ENCODE assay signal across 10 cellular contexts in the genomic region with DNA sequence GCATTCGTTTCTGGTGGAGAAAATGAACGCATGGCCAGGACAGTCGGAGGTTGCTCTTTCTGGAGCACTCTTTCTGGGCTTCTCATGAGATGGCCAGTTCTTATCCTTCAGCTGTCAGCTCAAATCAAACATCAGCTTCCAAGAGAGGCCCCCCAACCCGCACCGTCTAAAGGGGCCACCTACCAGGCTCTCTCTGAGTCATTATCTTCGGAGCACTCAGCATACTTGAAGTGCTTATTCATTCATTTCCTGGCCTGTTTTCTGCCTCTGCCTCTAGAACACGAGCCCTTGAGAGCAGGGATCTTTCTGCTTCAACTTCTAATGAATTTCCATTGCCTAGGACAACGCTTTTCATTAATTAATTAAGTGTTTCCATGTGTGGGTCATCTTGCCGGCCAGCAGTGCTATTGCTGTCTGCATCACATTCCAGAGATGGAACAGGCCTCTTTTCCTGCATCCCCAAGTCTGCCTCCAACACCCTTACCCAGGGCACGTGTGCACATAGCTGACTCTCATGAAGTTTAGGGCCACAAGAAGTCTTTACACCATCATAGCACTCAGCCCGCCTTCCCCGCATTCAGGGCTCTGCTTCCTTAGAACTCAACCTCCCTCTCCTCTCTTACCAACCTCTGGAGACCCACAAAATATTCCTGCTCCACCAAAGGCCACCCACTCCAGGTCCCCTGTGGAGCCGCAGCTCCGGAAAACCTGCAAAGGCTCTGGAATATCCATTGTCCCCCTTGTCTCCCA. TPM values are rescaled to one million over a fixed set of nuclear protein-coding genes. Genes with fewer than 3 reads are reported as not detected.
DNase-seq lines count a peak whose midpoint lies in the region; ATAC-seq and TF ChIP-seq lines count a peak whose summit lies in the region.
"Had no signal": no experiment of that assay in that cellular context is flagged by ENCODE, and none has a peak within 500 bp of the region (broad histone marks: within the 10 kb centered on the region; RNA-seq: fewer than 3 reads in every experiment).

No MANE protein-coding gene starts in this region.

- H3K4me1 Mint-ChIP-seq in natural killer cell treated with Interleukin-12 subunit alpha and Interleukin-12 subunit beta and Interleukin-15 and Interleukin-18, amount 100 ng/mL, for 72 hours (ENCODE audit: low read depth in 2 of 2), result no peaks in the 10 kb centered on the region
- peaks cover 18 to 42% of the 10 kb centered on the region in 2 donors for H3K4me1 Mint-ChIP-seq in stimulated activated naive B cell treated with anti-CD40 and anti-IgM and Interleukin-4, amounts not matched to agents 10 μg/mL and 1 μg/mL and 100 μg/mL, for 72 hours
- no peaks in the 10 kb centered on the region for H3K4me1 Mint-ChIP-seq in activated CD4-positive, alpha-beta memory T cell treated with anti-CD3 and anti-CD28 coated beads, Interleukin-2, amount 10 ng/mL, durations not matched to agents 7 days and 5 days

- no peaks in the 10 kb centered on the region for H3K79me2 ChIP-seq in fibroblast of lung (ENCODE audit: control insufficient read depth, insufficient read depth, low read length)

- peaks cover 30% of the 10 kb centered on the region for H3K4me1 ChIP-seq in fibroblast of lung (ENCODE audit: control insufficient read depth, extremely low read depth, insufficient read depth, low read length)
- H3K4me1 ChIP-seq in prostate gland (replicated peaks), result no peaks in the 10 kb centered on the region

- no peaks in the 10 kb centered on the region for H3K27me3 ChIP-seq in fibroblast of lung (ENCODE audit: control insufficient read depth, insufficient read depth, low read length)
- no peaks in the 10 kb centered on the region for H3K27me3 ChIP-seq in prostate gland (replicated peaks; ENCODE audit: insufficient read depth)

- H3K9me3 ChIP-seq in fibroblast of lung (ENCODE audit: control insufficient read depth, insufficient read depth, low read depth, low read length), result no peaks in the 10 kb centered on the region
- no peaks in the 10 kb centered on the region for H3K9me3 ChIP-seq in prostate gland

- no peak overlapping the region for H3K4me3 Mint-ChIP-seq in natural killer cell treated with Interleukin-12 subunit alpha and Interleukin-12 subunit beta and Interleukin-15 and Interleukin-18, amount 100 ng/mL, for 72 hours
- no peak overlapping the region for H3K4me3 Mint-ChIP-seq in stimulated activated naive B cell treated with anti-CD40 and anti-IgM and Interleukin-4, amounts not matched to agents 10 μg/mL and 1 μg/mL and 100 μg/mL, for 72 hours
- no peak overlapping the region for H3K4me3 Mint-ChIP-seq in activated CD4-positive, alpha-beta memory T cell treated with anti-CD3 and anti-CD28 coated beads, Interleukin-2, amount 10 ng/mL, durations not matched to agents 7 days and 5 days
- H3K4me3 Mint-ChIP-seq: stimulated activated naive CD8-positive, alpha-beta T cell treated with anti-CD3 and anti-CD28 coated beads, Interleukin-15, Interleukin-2, amounts not matched to agents 100 ng/mL and 50 ng/mL, for 24 hours had no signal

- H3K27me3 Mint-ChIP-seq in natural killer cell treated with Interleukin-12 subunit alpha and Interleukin-12 subunit beta and Interleukin-15 and Interleukin-18, amount 100 ng/mL, for 72 hours, result peaks cover 39 to 42% of the 10 kb centered on the region in 2 donors
- peaks cover 52 to 53% of the 10 kb centered on the region in 2 donors for H3K27me3 Mint-ChIP-seq in stimulated activated naive B cell treated with anti-CD40 and anti-IgM and Interleukin-4, amounts not matched to agents 10 μg/mL and 1 μg/mL and 100 μg/mL, for 72 hours
- peaks cover 66% of the 10 kb centered on the region for H3K27me3 Mint-ChIP-seq in activated CD4-positive, alpha-beta memory T cell treated with anti-CD3 and anti-CD28 coated beads, Interleukin-2, amount 10 ng/mL, durations not matched to agents 7 days and 5 days

- H3K9ac ChIP-seq in fibroblast of lung (ENCODE audit: insufficient read depth, low read length), result no peak overlapping the region

- H3K27ac Mint-ChIP-seq in natural killer cell treated with Interleukin-12 subunit alpha and Interleukin-12 subunit beta and Interleukin-15 and Interleukin-18, amount 100 ng/mL, for 72 hours, result no peak overlapping the region
- no peak overlapping the region for H3K27ac Mint-ChIP-seq in stimulated activated naive B cell treated with anti-CD40 and anti-IgM and Interleukin-4, amounts not matched to agents 10 μg/mL and 1 μg/mL and 100 μg/mL, for 72 hours
- no peak overlapping the region for H3K27ac Mint-ChIP-seq in activated CD4-positive, alpha-beta memory T cell treated with anti-CD3 and anti-CD28 coated beads, Interleukin-2, amount 10 ng/mL, durations not matched to agents 7 days and 5 days
- H3K27ac Mint-ChIP-seq: stimulated activated naive CD8-positive, alpha-beta T cell treated with anti-CD3 and anti-CD28 coated beads, Interleukin-15, Interleukin-2, amounts not matched to agents 100 ng/mL and 50 ng/mL, for 24 hours had no signal

- TF ChIP-seq CTCF in fibroblast of lung (conservative IDR thresholded peaks at IDR 0.05 in 1 of 2, IDR thresholded peaks at IDR 0.05 in 1 of 2; ENCODE audit: low read depth in 1 of 2, low read length in 2 of 2), result no peak
- no peak for TF ChIP-seq CTCF in prostate gland (IDR thresholded peaks at IDR 0.05)

- no peak overlapping the region for H2AFZ ChIP-seq in fibroblast of lung (ENCODE audit: low read length)

- H3K4me2 ChIP-seq in fibroblast of lung (ENCODE audit: extremely low read depth, insufficient read depth, low read length), result peak overlapping the region; percentile 21

- no peak overlapping the region for H3K4me3 ChIP-seq in fibroblast of lung (replicated peaks in 1 of 4; ENCODE audit: control extremely low read depth in 1 of 4, insufficient read depth in 1 of 4, low read depth in 3 of 4, low read length in 4 of 4)
- no peak overlapping the region for H3K4me3 ChIP-seq in prostate gland

- no peaks in the 10 kb centered on the region for H3K9me3 Mint-ChIP-seq in natural killer cell treated with Interleukin-12 subunit alpha and Interleukin-12 subunit beta and Interleukin-15 and Interleukin-18, amount 100 ng/mL, for 72 hours
- no peaks in the 10 kb centered on the region for H3K9me3 Mint-ChIP-seq in stimulated activated naive B cell treated with anti-CD40 and anti-IgM and Interleukin-4, amounts not matched to agents 10 μg/mL and 1 μg/mL and 100 μg/mL, for 72 hours
- H3K9me3 Mint-ChIP-seq in activated CD4-positive, alpha-beta memory T cell treated with anti-CD3 and anti-CD28 coated beads, Interleukin-2, amount 10 ng/mL, durations not matched to agents 7 days and 5 days, result no peaks in the 10 kb centered on the region
- H3K9me3 Mint-ChIP-seq: stimulated activated naive CD8-positive, alpha-beta T cell treated with anti-CD3 and anti-CD28 coated beads, Interleukin-15, Interleukin-2, amounts not matched to agents 100 ng/mL and 50 ng/mL, for 24 hours had no signal

- 67% methylated on average over 14 of the region's 14 CpGs for whole genome bisulfite sequencing in prostate gland

- H3K36me3 Mint-ChIP-seq in natural killer cell treated with Interleukin-12 subunit alpha and Interleukin-12 subunit beta and Interleukin-15 and Interleukin-18, amount 100 ng/mL, for 72 hours, result no peaks in the 10 kb centered on the region
- no peaks in the 10 kb centered on the region for H3K36me3 Mint-ChIP-seq in stimulated activated naive B cell treated with anti-CD40 and anti-IgM and Interleukin-4, amounts not matched to agents 10 μg/mL and 1 μg/mL and 100 μg/mL, for 72 hours
- H3K36me3 Mint-ChIP-seq in activated CD4-positive, alpha-beta memory T cell treated with anti-CD3 and anti-CD28 coated beads, Interleukin-2, amount 10 ng/mL, durations not matched to agents 7 days and 5 days (ENCODE audit: low read depth), result no peaks in the 10 kb centered on the region

- H4K20me1 ChIP-seq in fibroblast of lung (ENCODE audit: control insufficient read depth, extremely low read depth, insufficient read depth, low read length), result no peaks in the 10 kb centered on the region

- intact Hi-C loops in prostate gland (cut with DNase I), result no loop called here

- TF ChIP-seq POLR2A in prostate gland (IDR thresholded peaks at IDR 0.05), result no peak

- H3K36me3 ChIP-seq in fibroblast of lung (ENCODE audit: control insufficient read depth, insufficient read depth, low read length) (no peaks in the 10 kb centered on the region), prostate gland (no peaks in the 10 kb centered on the region)

- no peak for ATAC-seq in natural killer cell treated with Interleukin-12 subunit alpha and Interleukin-12 subunit beta and Interleukin-15 and Interleukin-18, amount 100 ng/mL, for 72 hours
- no peak for ATAC-seq in stimulated activated naive B cell treated with anti-CD40 and anti-IgM and Interleukin-4, amounts not matched to agents 10 μg/mL and 1 μg/mL and 100 μg/mL, for 72 hours (replicated peaks)

- peak; percentile 80 for DNase-seq in GM03348 (ENCODE audit: low spot score)
- DNase-seq in RPMI7951 (ENCODE audit: low read depth), result peak; percentile 79
- peak; percentile 87 to 97 for DNase-seq in fibroblast of lung (ENCODE audit: low read depth in 2 of 2)
- no peak for DNase-seq in prostate gland (ENCODE audit: low spot score)
- DNase-seq in natural killer cell treated with Interleukin-12 subunit alpha and Interleukin-12 subunit beta and Interleukin-15 and Interleukin-18, amount 100 ng/mL, for 72 hours (ENCODE audit: low spot score), result no peak
- no peak for DNase-seq in COLO668 (lab: John Stamatoyannopoulos, UW; ENCODE audit: unreplicated experiment)
- DNase-seq in stimulated activated naive B cell treated with anti-CD40 and anti-IgM and Interleukin-4, amounts not matched to agents 10 μg/mL and 1 μg/mL and 100 μg/mL, for 72 hours, result no peak
- DNase-seq in activated CD4-positive, alpha-beta memory T cell treated with anti-CD3 and anti-CD28 coated beads, Interleukin-2, amount 10 ng/mL, durations not matched to agents 7 days and 5 days, result no peak
- DNase-seq: OCI-M1 had no signal

- CTCF ChIA-PET in activated CD4-positive, alpha-beta memory T cell treated with anti-CD3 and anti-CD28 coated beads, Interleukin-2, amount 10 ng/mL, durations not matched to agents 7 days and 5 days (lab: Charles Lee), result interaction anchor here (1.8 kb wide), 2 partner anchors 8 to 101 kb away, joined by 5 to 11 read pairs; no protein-coding TSS in a partner anchor

- POLR2A ChIA-PET in activated CD4-positive, alpha-beta memory T cell treated with anti-CD3 and anti-CD28 coated beads, Interleukin-2, amount 10 ng/mL, durations not matched to agents 7 days and 5 days (lab: Charles Lee), result no interaction called here

- H3K27ac ChIP-seq in fibroblast of lung (ENCODE audit: insufficient read depth, low read length) (peak overlapping the region; percentile 70), prostate gland (peak overlapping the region; percentile 21 to 58)

RNA-seq across cellular contexts. Expression of a gene that starts 52.1 kb away (rescaled TPM):
- total RNA-seq in RPMI7951 (2014; rRNA removed; shearing (Covaris generic)), result 70.7 and 82.5 TPM in 2 replicates
- total RNA-seq in fibroblast of lung (under 0.01 TPM in 2 replicates), prostate gland (10 to 100 TPM; 14.9 to 39.1 TPM)
- polyA plus RNA-seq in fibroblast of lung, result 0.25 and 0.32 TPM in 2 replicates
- 0.06 and 0.19 TPM in 2 replicates for polyA plus RNA-seq in fibroblast of lung (2012)
- 0.70 and 3.4 TPM in 2 replicates for polyA minus RNA-seq in fibroblast of lung (ENCODE audit: low replicate concordance)
- total RNA-seq in natural killer cell treated with Interleukin-12 subunit alpha and Interleukin-12 subunit beta and Interleukin-15 and Interleukin-18, amount 100 ng/mL, for 72 hours, result 100 to 1,000 TPM; 150 to 153 TPM
- total RNA-seq in activated CD4-positive, alpha-beta memory T cell treated with anti-CD3 and anti-CD28 coated beads, Interleukin-2, amount 10 ng/mL, durations not matched to agents 7 days and 5 days, result 100 to 1,000 TPM; 481 to 482 TPM

Comparison
In these comparisons a context has a peak if more than half of its experiments do, and no peak if none do; other contexts are left out.
1. DNase-seq: peak in GM03348 (single experiment), RPMI7951 (single experiment) and fibroblast of lung (2 of 2); none in prostate gland (single experiment), natural killer cell treated with Interleukin-12 subunit alpha and Interleukin-12 subunit beta and Interleukin-15 and Interleukin-18, amount 100 ng/mL, for 72 hours (single experiment), COLO668 (single experiment), stimulated activated naive B cell treated with anti-CD40 and anti-IgM and Interleukin-4, amounts not matched to agents 10 μg/mL and 1 μg/mL and 100 μg/mL, for 72 hours (single experiment) and activated CD4-positive, alpha-beta memory T cell treated with anti-CD3 and anti-CD28 coated beads, Interleukin-2, amount 10 ng/mL, durations not matched to agents 7 days and 5 days (single experiment).
2. RNA of a gene that starts 52.1 kb away (total RNA-seq): 481 to 482 TPM in activated CD4-positive, alpha-beta memory T cell treated with anti-CD3 and anti-CD28 coated beads, Interleukin-2, amount 10 ng/mL, durations not matched to agents 7 days and 5 days, 150 to 153 TPM in natural killer cell treated with Interleukin-12 subunit alpha and Interleukin-12 subunit beta and Interleukin-15 and Interleukin-18, amount 100 ng/mL, for 72 hours, 70.7 to 82.5 TPM in RPMI7951 and 14.9 to 39.1 TPM in prostate gland; under 0.01 TPM in fibroblast of lung; every median in the first group is over 10 times any median in the second.